Comparison of ENCODE assay signal across 10 cellular contexts in genomic region chr6:49849121-49849907, GRCh38. TPM values are rescaled to one million over a fixed set of nuclear protein-coding genes. Genes with fewer than 3 reads are reported as not detected.
DNase-seq lines count a peak whose midpoint lies in the region; ATAC-seq, FAIRE-seq and TF ChIP-seq lines count a peak whose summit lies in the region.
"Had no signal": no experiment of that assay in that cellular context is flagged by ENCODE, and none has a peak within 500 bp of the region (broad histone marks: within the 10 kb centered on the region; RNA-seq: fewer than 3 reads in every experiment).

No MANE protein-coding gene starts in this region.

- H3K27ac Mint-ChIP-seq in activated CD8-positive, alpha-beta memory T cell treated with anti-CD3 and anti-CD28 coated beads, Interleukin-2, amount 10 ng/mL, durations not matched to agents 7 days and 5 days, result no peak overlapping the region
- H3K27ac Mint-ChIP-seq in naive thymus-derived CD4-positive, alpha-beta T cell, result no peak overlapping the region
- H3K27ac Mint-ChIP-seq: stimulated activated naive CD8-positive, alpha-beta T cell treated with anti-CD3 and anti-CD28 coated beads, Interleukin-15, Interleukin-2, amounts not matched to agents 100 ng/mL and 50 ng/mL, for 24 hours had no signal

- no peaks in the 10 kb centered on the region for H3K36me3 Mint-ChIP-seq in activated CD8-positive, alpha-beta memory T cell treated with anti-CD3 and anti-CD28 coated beads, Interleukin-2, amount 10 ng/mL, durations not matched to agents 7 days and 5 days
- no peaks in the 10 kb centered on the region for H3K36me3 Mint-ChIP-seq in naive thymus-derived CD4-positive, alpha-beta T cell

- intact Hi-C loops in endothelial cell of umbilical vein (cut with micrococcal nuclease), result loop anchor here (1.0 to 5.0 kb wide), 4 partner anchors 226 to 396 kb away; no protein-coding TSS in a partner anchor
- intact Hi-C loops in naive thymus-derived CD4-positive, alpha-beta T cell (cut with micrococcal nuclease), result loop anchor here (1.0 to 5.0 kb wide), 3 partner anchors 227 to 317 kb away; no protein-coding TSS in a partner anchor

- H3K27me3 ChIP-seq in Peyer's patch (no peaks in the 10 kb centered on the region), endothelial cell of umbilical vein (ENCODE audit: control insufficient read depth in 2 of 2, insufficient read depth in 2 of 2, low read length in 2 of 2) (no peaks in the 10 kb centered on the region)
- H3K27me3 ChIP-seq in naive thymus-derived CD4-positive, alpha-beta T cell (ENCODE audit: control insufficient read depth in 2 of 2, insufficient read depth in 2 of 2, low read length in 2 of 2), result no peaks in the 10 kb centered on the region

- H3K27me3 Mint-ChIP-seq in activated CD8-positive, alpha-beta memory T cell treated with anti-CD3 and anti-CD28 coated beads, Interleukin-2, amount 10 ng/mL, durations not matched to agents 7 days and 5 days, result no peaks in the 10 kb centered on the region
- peaks cover 0 to 8% (median 0%) of the 10 kb centered on the region in 5 donors for H3K27me3 Mint-ChIP-seq in naive thymus-derived CD4-positive, alpha-beta T cell
- H3K27me3 Mint-ChIP-seq: central memory CD8-positive, alpha-beta T cell; stimulated activated naive CD8-positive, alpha-beta T cell treated with anti-CD3 and anti-CD28 coated beads, Interleukin-15, Interleukin-2, amounts not matched to agents 100 ng/mL and 50 ng/mL, for 24 hours had no signal

- dilution Hi-C loops in endothelial cell of umbilical vein (cut with MboI; ENCODE audit: extremely low pct_ligation_motif_present, low sequenced_read_pairs), result no loop called here

- H3K9me1 ChIP-seq in endothelial cell of umbilical vein (replicated peaks; ENCODE audit: control insufficient read depth, extremely low read depth, insufficient read depth, low read length), result no peaks in the 10 kb centered on the region

- no peaks in the 10 kb centered on the region for H4K20me1 ChIP-seq in endothelial cell of umbilical vein (replicated peaks; ENCODE audit: control insufficient read depth, extremely low read depth, insufficient read depth, low read length)

- peak; percentile 66 for FAIRE-seq in endothelial cell of umbilical vein (lab: Jason Lieb, UNC)

- no TSS peak for BruUV-seq in endothelial cell of umbilical vein (replicated peaks; lab: Mats Ljungman, UMichigan)

- no peak overlapping the region for H2AFZ ChIP-seq in endothelial cell of umbilical vein (ENCODE audit: low read depth, low read length)

- H3K9me3 ChIP-seq in Peyer's patch, result no peaks in the 10 kb centered on the region
- no peaks in the 10 kb centered on the region for H3K9me3 ChIP-seq in endothelial cell of umbilical vein (replicated peaks; ENCODE audit: control insufficient read depth, insufficient read depth, low read length)
- no peaks in the 10 kb centered on the region for H3K9me3 ChIP-seq in naive thymus-derived CD4-positive, alpha-beta T cell (ENCODE audit: control insufficient read depth in 2 of 3, low read length in 3 of 3)

- no peak overlapping the region for H3K9ac ChIP-seq in endothelial cell of umbilical vein (replicated peaks; ENCODE audit: extremely low read depth, insufficient read depth, low read length)

- H3K79me2 ChIP-seq in endothelial cell of umbilical vein (ENCODE audit: control insufficient read depth, insufficient read depth, low read length), result no peaks in the 10 kb centered on the region

- H3K9me3 Mint-ChIP-seq in activated CD8-positive, alpha-beta memory T cell treated with anti-CD3 and anti-CD28 coated beads, Interleukin-2, amount 10 ng/mL, durations not matched to agents 7 days and 5 days (ENCODE audit: low read depth), result no peaks in the 10 kb centered on the region
- H3K9me3 Mint-ChIP-seq in naive thymus-derived CD4-positive, alpha-beta T cell, result no peaks in the 10 kb centered on the region
- H3K9me3 Mint-ChIP-seq: central memory CD8-positive, alpha-beta T cell; stimulated activated naive CD8-positive, alpha-beta T cell treated with anti-CD3 and anti-CD28 coated beads, Interleukin-15, Interleukin-2, amounts not matched to agents 100 ng/mL and 50 ng/mL, for 24 hours had no signal

- H3K27ac ChIP-seq in Peyer's patch, result no peak overlapping the region
- H3K27ac ChIP-seq in endothelial cell of umbilical vein (ENCODE audit: insufficient read depth, low read depth, low read length), result no peak overlapping the region
- H3K27ac ChIP-seq in naive thymus-derived CD4-positive, alpha-beta T cell (ENCODE audit: low read depth, low read length), result no peak overlapping the region

- H3K36me3 ChIP-seq in Peyer's patch (no peaks in the 10 kb centered on the region), endothelial cell of umbilical vein (ENCODE audit: control insufficient read depth in 2 of 2, extremely low read depth in 1 of 2, insufficient read depth in 2 of 2, low read length in 2 of 2) (no peaks in the 10 kb centered on the region)
- H3K36me3 ChIP-seq in naive thymus-derived CD4-positive, alpha-beta T cell (ENCODE audit: control insufficient read depth in 2 of 3, insufficient read depth in 3 of 3, low read length in 3 of 3), result no peaks in the 10 kb centered on the region

- H3K4me3 ChIP-seq in Peyer's patch, result no peak overlapping the region
- no peak overlapping the region for H3K4me3 ChIP-seq in endothelial cell of umbilical vein (replicated peaks in 1 of 3; ENCODE audit: insufficient read depth in 1 of 3, low read depth in 1 of 3, low read length in 3 of 3)
- H3K4me3 ChIP-seq in naive thymus-derived CD4-positive, alpha-beta T cell (ENCODE audit: low read length), result no peak overlapping the region

- no peaks in the 10 kb centered on the region for H3K4me1 Mint-ChIP-seq in activated CD8-positive, alpha-beta memory T cell treated with anti-CD3 and anti-CD28 coated beads, Interleukin-2, amount 10 ng/mL, durations not matched to agents 7 days and 5 days
- no peaks in the 10 kb centered on the region for H3K4me1 Mint-ChIP-seq in naive thymus-derived CD4-positive, alpha-beta T cell
- H3K4me1 Mint-ChIP-seq: central memory CD8-positive, alpha-beta T cell had no signal

- no peak overlapping the region for H3K4me3 Mint-ChIP-seq in activated CD8-positive, alpha-beta memory T cell treated with anti-CD3 and anti-CD28 coated beads, Interleukin-2, amount 10 ng/mL, durations not matched to agents 7 days and 5 days
- H3K4me3 Mint-ChIP-seq in naive thymus-derived CD4-positive, alpha-beta T cell, result no peak overlapping the region
- H3K4me3 Mint-ChIP-seq: central memory CD8-positive, alpha-beta T cell; stimulated activated naive CD8-positive, alpha-beta T cell treated with anti-CD3 and anti-CD28 coated beads, Interleukin-15, Interleukin-2, amounts not matched to agents 100 ng/mL and 50 ng/mL, for 24 hours had no signal

- CTCF ChIA-PET in activated CD8-positive, alpha-beta memory T cell treated with anti-CD3 and anti-CD28 coated beads, Interleukin-2, amount 10 ng/mL, durations not matched to agents 7 days and 5 days (lab: Charles Lee), result interaction anchor here (0.6 to 1.3 kb wide), 4 partner anchors 233 to 317 kb away, joined by 3 to 4 read pairs (median 3); partner anchors contain the start of gene C6orf141
- CTCF ChIA-PET in endothelial cell of umbilical vein (lab: Charles Lee), result interaction anchor here (0.6 to 3.7 kb wide), 10 partner anchors 17 to 397 kb away, joined by 3 to 82 read pairs (median 4); no protein-coding TSS in a partner anchor
- CTCF ChIA-PET in naive thymus-derived CD4-positive, alpha-beta T cell (lab: Charles Lee), result no interaction called here

- TF ChIP-seq CTCF in Peyer's patch (IDR thresholded peaks at IDR 0.05) (peak in 5 of 6 experiments; percentile 22 to 83 (median 75)), endothelial cell of umbilical vein (IDR thresholded peaks at IDR 0.05; ENCODE audit: extremely low read depth in 1 of 2, insufficient read depth in 1 of 2, low read depth in 1 of 2, low read length in 2 of 2) (peak; percentile 9 to 19)

- no peak for DNase-seq in activated CD8-positive, alpha-beta memory T cell treated with anti-CD3 and anti-CD28 coated beads, Interleukin-2, amount 10 ng/mL, durations not matched to agents 7 days and 5 days
- DNase-seq in activated CD8-positive, alpha-beta memory T cell treated with anti-CD3 and anti-CD28 coated beads, Interleukin-2, amount 50 U/mL, for 48 hours, result no peak
- peak; percentile 45 for DNase-seq in HCEC 1CT
- DNase-seq in Kasumi-1 (lab: John Stamatoyannopoulos, UW), result peak; percentile 72 to 73
- DNase-seq in Peyer's patch, result no peak
- peak; percentile 47 for DNase-seq in endothelial cell of umbilical vein (ENCODE audit: low read depth, low spot score)
- DNase-seq in naive thymus-derived CD4-positive, alpha-beta T cell, result peak in 6 of 9 donors; percentile 1 to 30 (median 14)
- DNase-seq in activated T-cell treated with anti-CD3 and anti-CD28 coated beads, Interleukin-2, amount 50 U/mL, for 1 hour, result no peak

- peak; percentile 27 for ATAC-seq in activated CD8-positive, alpha-beta memory T cell treated with anti-CD3 and anti-CD28 coated beads, Interleukin-2, amount 10 ng/mL, durations not matched to agents 7 days and 5 days
- peak; percentile 58 for ATAC-seq in naive thymus-derived CD4-positive, alpha-beta T cell

- TF ChIP-seq POLR2A in Peyer's patch (IDR thresholded peaks at IDR 0.05), result no peak
- no peak for TF ChIP-seq POLR2A in endothelial cell of umbilical vein (IDR thresholded peaks at IDR 0.05; ENCODE audit: low read depth, low read length)

- H3K4me2 ChIP-seq in endothelial cell of umbilical vein (ENCODE audit: insufficient read depth, low read length), result no peak overlapping the region

- H3K4me1 ChIP-seq in Peyer's patch, result no peaks in the 10 kb centered on the region
- no peaks in the 10 kb centered on the region for H3K4me1 ChIP-seq in endothelial cell of umbilical vein (ENCODE audit: control insufficient read depth, extremely low read depth, insufficient read depth, low read length)
- no peaks in the 10 kb centered on the region for H3K4me1 ChIP-seq in naive thymus-derived CD4-positive, alpha-beta T cell (ENCODE audit: control insufficient read depth in 2 of 2, insufficient read depth in 2 of 2, low read length in 2 of 2)

- POLR2A ChIA-PET in endothelial cell of umbilical vein (lab: Charles Lee), result no interaction called here
- POLR2A ChIA-PET in naive thymus-derived CD4-positive, alpha-beta T cell (lab: Charles Lee), result no interaction called here

RNA-seq across cellular contexts. Expression of gene CRISP1, which starts 17.0 kb away (rescaled TPM):
- total RNA-seq in activated CD8-positive, alpha-beta memory T cell treated with anti-CD3 and anti-CD28 coated beads, Interleukin-2, amount 10 ng/mL, durations not matched to agents 7 days and 5 days, result not detected
- total RNA-seq in Peyer's patch, result not detected
- total RNA-seq in endothelial cell of umbilical vein, result not detected in 2 replicates
- not detected in 2 replicates for polyA plus RNA-seq in endothelial cell of umbilical vein
- not detected in 2 replicates for polyA plus RNA-seq in endothelial cell of umbilical vein (2011; cell fraction: cytosol; rRNA removed)
- not detected in 2 replicates for polyA plus RNA-seq in endothelial cell of umbilical vein (2011; cell fraction: nucleus; rRNA removed)
- polyA plus RNA-seq in endothelial cell of umbilical vein (2012), result not detected in 2 replicates
- not detected in 2 replicates for polyA minus RNA-seq in endothelial cell of umbilical vein
- polyA minus RNA-seq in endothelial cell of umbilical vein (2011; cell fraction: cytosol; rRNA and poly(A)+ RNA removed), result not detected
- not detected in 2 replicates for polyA minus RNA-seq in endothelial cell of umbilical vein (2011; cell fraction: nucleus; rRNA and poly(A)+ RNA removed)
- total RNA-seq in naive thymus-derived CD4-positive, alpha-beta T cell, result not detected
- not detected for polyA plus RNA-seq in naive thymus-derived CD4-positive, alpha-beta T cell

Comparison
In these comparisons a context has a peak if more than half of its experiments do, and no peak if none do; other contexts are left out.
1. DNase-seq: peak in HCEC 1CT (single experiment), Kasumi-1 (2 of 2), endothelial cell of umbilical vein (single experiment) and naive thymus-derived CD4-positive, alpha-beta T cell (6 of 9); none in activated CD8-positive, alpha-beta memory T cell treated with anti-CD3 and anti-CD28 coated beads, Interleukin-2, amount 10 ng/mL, durations not matched to agents 7 days and 5 days (single experiment), activated CD8-positive, alpha-beta memory T cell treated with anti-CD3 and anti-CD28 coated beads, Interleukin-2, amount 50 U/mL, for 48 hours (single experiment), Peyer's patch (0 of 3) and activated T-cell treated with anti-CD3 and anti-CD28 coated beads, Interleukin-2, amount 50 U/mL, for 1 hour (single experiment).